ENCODE assay signal across 1 cellular context in genomic region chr11:17477084-17477333, GRCh38.
TF ChIP-seq lines count a peak whose summit lies in the region.

No MANE protein-coding gene starts in this region.

TF ChIP-seq in SK-N-SH treated with all-trans-retinoic acid at 6 μM for 48 hours, 23 proteins besides CTCF, POLR2A, EP300 and RAD21 (continued from another document):
- TF ChIP-seq TSHZ2 (CRISPR knock-in tag; IDR thresholded peaks at IDR 0.05) (no peak), PPARA (CRISPR knock-in tag; IDR thresholded peaks at IDR 0.05; ENCODE audit: borderline replicate concordance) (no peak), ZFP3 (CRISPR knock-in tag; IDR thresholded peaks at IDR 0.05) (no peak), RARB (CRISPR knock-in tag; IDR thresholded peaks at IDR 0.05) (no peak), ZNF565 (CRISPR knock-in tag; conservative IDR thresholded peaks at IDR 0.05; ENCODE audit: low read depth) (no peak), OSR1 (CRISPR knock-in tag; IDR thresholded peaks at IDR 0.05) (no peak), ARNTL (CRISPR knock-in tag; IDR thresholded peaks at IDR 0.05; ENCODE audit: borderline replicate concordance, low read depth) (no peak)
